Comparison of ENCODE assay signal across 8 cellular contexts in the genomic region with DNA sequence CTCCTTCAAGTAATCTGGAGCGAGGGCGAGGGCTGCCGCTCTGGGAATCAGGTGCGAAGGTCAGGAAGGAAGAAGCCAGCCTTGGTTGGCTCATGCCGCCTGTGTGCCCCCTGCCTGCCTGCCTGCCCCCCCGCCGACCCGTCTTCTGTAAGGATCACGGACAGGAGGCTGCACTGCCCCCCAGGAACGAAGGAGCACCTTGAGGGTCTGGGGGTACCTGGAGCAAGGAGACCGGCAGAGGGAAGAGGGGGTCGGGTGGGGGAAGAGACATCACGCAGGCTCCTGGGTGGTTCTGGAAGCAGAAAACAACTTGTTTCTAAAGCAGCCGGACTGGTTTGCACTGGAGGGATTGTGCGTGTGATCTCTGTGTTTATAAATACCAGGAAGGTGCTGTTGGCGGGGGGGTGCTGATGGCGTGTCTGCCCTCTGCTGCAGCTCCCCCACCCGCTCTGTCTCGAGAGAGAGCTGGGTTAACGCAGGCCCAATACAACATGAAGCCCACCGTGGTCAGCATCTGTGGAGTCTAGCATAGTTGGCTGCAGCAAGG. TPM values are rescaled to one million over a fixed set of nuclear protein-coding genes. Genes with fewer than 3 reads are reported as not detected.
DNase-seq lines count a peak whose midpoint lies in the region; ATAC-seq, FAIRE-seq and TF ChIP-seq lines count a peak whose summit lies in the region.

No MANE protein-coding gene starts in this region.

- peaks cover 31% of the 10 kb centered on the region for H3K36me3 ChIP-seq in bronchial epithelial cell (ENCODE audit: control insufficient read depth, insufficient read depth, low read length)
- peaks cover 0 to 2% (median 0%) of the 10 kb centered on the region in 4 donors for H3K36me3 ChIP-seq in liver (ENCODE audit: control insufficient read depth in 4 of 4, insufficient read depth in 3 of 4, low read depth in 1 of 4, low read length in 3 of 4)

- TF ChIP-seq RAD21 in liver (IDR thresholded peaks at IDR 0.05), result no peak

- peak overlapping the region; percentile 88 to 96 for H3K9ac ChIP-seq in liver (ENCODE audit: low read depth in 1 of 2, low read length in 2 of 2)

- TF ChIP-seq CTCF in AG10803 (conservative IDR thresholded peaks at IDR 0.05; ENCODE audit: low read length) (no peak), bronchial epithelial cell (IDR thresholded peaks at IDR 0.05; ENCODE audit: insufficient read depth, low read length, severe bottlenecking) (no peak), liver (IDR thresholded peaks at IDR 0.05; ENCODE audit: low read depth, low read length, missing input control) (no peak)

- peak overlapping the region; percentile 93 to 99 for H3K27ac ChIP-seq in liver (ENCODE audit: low read depth in 1 of 2, low read length in 2 of 2)

- 10% methylated on average over 21 of the region's 21 CpGs for WGBS in liver

- H3K27me3 ChIP-seq in bronchial epithelial cell (ENCODE audit: control insufficient read depth, insufficient read depth, low read length) (no peaks in the 10 kb centered on the region), liver (ENCODE audit: control insufficient read depth in 4 of 4, insufficient read depth in 4 of 4, low read length in 3 of 4) (no peaks in the 10 kb centered on the region)

- H3K4me3 ChIP-seq in AG10803 (ENCODE audit: low read length) (peak overlapping the region; percentile 99), bronchial epithelial cell (ENCODE audit: low read depth, low read length) (peak overlapping the region; percentile 82), liver (ENCODE audit: low read depth in 1 of 3, low read length in 3 of 3) (peak overlapping the region; percentile 78 to 99 (median 93))

- DNase-seq in AG10803 (ENCODE audit: low read depth) (peak; percentile 76), HT-29 (ENCODE audit: low spot score) (peak; percentile 85), bronchial epithelial cell (ENCODE audit: low read depth) (peak; percentile 29), ureter (ENCODE audit: low spot score) (peak; percentile 84), NCI-H1694 (lab: John Stamatoyannopoulos, UW) (no peak), GM19238 (ENCODE audit: insufficient read length, low spot score) (no peak)

- H3K9me3 ChIP-seq in liver (ENCODE audit: control insufficient read depth in 4 of 4, low read length in 3 of 4), result no peaks in the 10 kb centered on the region

- H3K4me1 ChIP-seq in liver (ENCODE audit: control insufficient read depth in 4 of 4, insufficient read depth in 4 of 4, low read length in 3 of 4), result peaks cover 3 to 25% (median 19%) of the 10 kb centered on the region in 4 donors

- FAIRE-seq in bronchial epithelial cell (lab: Jason Lieb, UNC), result no peak

- ATAC-seq in HG03439 (IDR thresholded peaks at IDR 0.05; ENCODE audit: unreplicated experiment), result no peak

TF ChIP-seq in liver, 16 proteins besides CTCF, POLR2A, EP300 and RAD21:
- TF ChIP-seq HNF4G (IDR thresholded peaks at IDR 0.05), result no peak
- TF ChIP-seq JUND (IDR thresholded peaks at IDR 0.05), result no peak
- TF ChIP-seq FOXA1 (IDR thresholded peaks at IDR 0.05), result no peak
- TF ChIP-seq REST (IDR thresholded peaks at IDR 0.05), result no peak
- no peak for TF ChIP-seq FOXA2 (IDR thresholded peaks at IDR 0.05)
- no peak for TF ChIP-seq EGR1 (IDR thresholded peaks at IDR 0.05; ENCODE audit: low read depth in 2 of 2)
- TF ChIP-seq MAX (IDR thresholded peaks at IDR 0.05), result no peak
- TF ChIP-seq RXRA (IDR thresholded peaks at IDR 0.05), result no peak
- no peak for TF ChIP-seq ZBTB33 (IDR thresholded peaks at IDR 0.05)
- TF ChIP-seq, protein P1, sequence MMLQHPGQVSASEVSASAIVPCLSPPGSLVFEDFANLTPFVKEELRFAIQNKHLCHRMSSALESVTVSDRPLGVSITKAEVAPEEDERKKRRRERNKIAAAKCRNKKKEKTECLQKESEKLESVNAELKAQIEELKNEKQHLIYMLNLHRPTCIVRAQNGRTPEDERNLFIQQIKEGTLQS (IDR thresholded peaks at IDR 0.05), result no peak
- no peak for TF ChIP-seq TAF1 (conservative IDR thresholded peaks at IDR 0.05)
- TF ChIP-seq GABPA (IDR thresholded peaks at IDR 0.05 in 1 of 2, conservative IDR thresholded peaks at IDR 0.05 in 1 of 2), result no peak
- no peak for TF ChIP-seq YY1 (IDR thresholded peaks at IDR 0.05)

RNA-seq across cellular contexts. Expression of gene FOSL2, which starts 1.7 kb away (rescaled TPM):
- 51.5 and 61.8 TPM in 2 replicates for total RNA-seq in HT-29 (2014; rRNA removed; shearing (Covaris generic))
- total RNA-seq in bronchial epithelial cell, result 77.1 and 106 TPM in 2 replicates
- total RNA-seq in liver, result 10 to 100 TPM in 1 of 2 donors, 1 to 10 TPM in 1; 2.0 to 10.7 TPM
- polyA plus RNA-seq in liver, result 1 to 10 TPM; 1.9 to 3.1 TPM
- 259 TPM for total RNA-seq in ureter

Comparison
In these comparisons a context has a peak if more than half of its experiments do, and no peak if none do; other contexts are left out.
1. DNase-seq: peak in AG10803 (single experiment), HT-29 (single experiment), bronchial epithelial cell (single experiment) and ureter (single experiment); none in NCI-H1694 (single experiment) and GM19238 (single experiment).
2. Peak in every context shown above with its lines, with median percentiles within 50 percentile points of each other: H3K4me3 ChIP-seq.